Comparison of ENCODE assay signal across 1 cellular context in the genomic region with DNA sequence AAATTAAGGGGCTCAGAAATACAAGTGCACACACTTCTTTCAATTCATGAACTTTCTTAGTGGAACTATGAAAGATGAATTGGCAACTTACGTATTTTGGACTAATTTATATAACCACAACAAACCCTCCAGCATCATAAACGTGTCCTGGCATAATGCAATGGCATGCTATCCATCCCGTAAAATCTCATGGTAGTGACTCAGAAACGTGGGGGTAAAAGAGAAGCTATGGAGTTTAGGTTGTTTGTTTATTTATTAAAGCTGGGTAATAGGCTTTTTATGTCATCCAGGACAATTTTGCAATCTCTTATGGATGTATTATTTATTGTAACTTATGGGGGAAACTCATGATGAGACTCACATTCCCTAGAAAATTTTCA.
TF ChIP-seq lines count a peak whose summit lies in the region.

No MANE protein-coding gene starts in this region.

TF ChIP-seq in GM23338, 12 proteins besides CTCF, POLR2A, EP300 and RAD21 (continued from another document):
- TF ChIP-seq, protein P1, sequence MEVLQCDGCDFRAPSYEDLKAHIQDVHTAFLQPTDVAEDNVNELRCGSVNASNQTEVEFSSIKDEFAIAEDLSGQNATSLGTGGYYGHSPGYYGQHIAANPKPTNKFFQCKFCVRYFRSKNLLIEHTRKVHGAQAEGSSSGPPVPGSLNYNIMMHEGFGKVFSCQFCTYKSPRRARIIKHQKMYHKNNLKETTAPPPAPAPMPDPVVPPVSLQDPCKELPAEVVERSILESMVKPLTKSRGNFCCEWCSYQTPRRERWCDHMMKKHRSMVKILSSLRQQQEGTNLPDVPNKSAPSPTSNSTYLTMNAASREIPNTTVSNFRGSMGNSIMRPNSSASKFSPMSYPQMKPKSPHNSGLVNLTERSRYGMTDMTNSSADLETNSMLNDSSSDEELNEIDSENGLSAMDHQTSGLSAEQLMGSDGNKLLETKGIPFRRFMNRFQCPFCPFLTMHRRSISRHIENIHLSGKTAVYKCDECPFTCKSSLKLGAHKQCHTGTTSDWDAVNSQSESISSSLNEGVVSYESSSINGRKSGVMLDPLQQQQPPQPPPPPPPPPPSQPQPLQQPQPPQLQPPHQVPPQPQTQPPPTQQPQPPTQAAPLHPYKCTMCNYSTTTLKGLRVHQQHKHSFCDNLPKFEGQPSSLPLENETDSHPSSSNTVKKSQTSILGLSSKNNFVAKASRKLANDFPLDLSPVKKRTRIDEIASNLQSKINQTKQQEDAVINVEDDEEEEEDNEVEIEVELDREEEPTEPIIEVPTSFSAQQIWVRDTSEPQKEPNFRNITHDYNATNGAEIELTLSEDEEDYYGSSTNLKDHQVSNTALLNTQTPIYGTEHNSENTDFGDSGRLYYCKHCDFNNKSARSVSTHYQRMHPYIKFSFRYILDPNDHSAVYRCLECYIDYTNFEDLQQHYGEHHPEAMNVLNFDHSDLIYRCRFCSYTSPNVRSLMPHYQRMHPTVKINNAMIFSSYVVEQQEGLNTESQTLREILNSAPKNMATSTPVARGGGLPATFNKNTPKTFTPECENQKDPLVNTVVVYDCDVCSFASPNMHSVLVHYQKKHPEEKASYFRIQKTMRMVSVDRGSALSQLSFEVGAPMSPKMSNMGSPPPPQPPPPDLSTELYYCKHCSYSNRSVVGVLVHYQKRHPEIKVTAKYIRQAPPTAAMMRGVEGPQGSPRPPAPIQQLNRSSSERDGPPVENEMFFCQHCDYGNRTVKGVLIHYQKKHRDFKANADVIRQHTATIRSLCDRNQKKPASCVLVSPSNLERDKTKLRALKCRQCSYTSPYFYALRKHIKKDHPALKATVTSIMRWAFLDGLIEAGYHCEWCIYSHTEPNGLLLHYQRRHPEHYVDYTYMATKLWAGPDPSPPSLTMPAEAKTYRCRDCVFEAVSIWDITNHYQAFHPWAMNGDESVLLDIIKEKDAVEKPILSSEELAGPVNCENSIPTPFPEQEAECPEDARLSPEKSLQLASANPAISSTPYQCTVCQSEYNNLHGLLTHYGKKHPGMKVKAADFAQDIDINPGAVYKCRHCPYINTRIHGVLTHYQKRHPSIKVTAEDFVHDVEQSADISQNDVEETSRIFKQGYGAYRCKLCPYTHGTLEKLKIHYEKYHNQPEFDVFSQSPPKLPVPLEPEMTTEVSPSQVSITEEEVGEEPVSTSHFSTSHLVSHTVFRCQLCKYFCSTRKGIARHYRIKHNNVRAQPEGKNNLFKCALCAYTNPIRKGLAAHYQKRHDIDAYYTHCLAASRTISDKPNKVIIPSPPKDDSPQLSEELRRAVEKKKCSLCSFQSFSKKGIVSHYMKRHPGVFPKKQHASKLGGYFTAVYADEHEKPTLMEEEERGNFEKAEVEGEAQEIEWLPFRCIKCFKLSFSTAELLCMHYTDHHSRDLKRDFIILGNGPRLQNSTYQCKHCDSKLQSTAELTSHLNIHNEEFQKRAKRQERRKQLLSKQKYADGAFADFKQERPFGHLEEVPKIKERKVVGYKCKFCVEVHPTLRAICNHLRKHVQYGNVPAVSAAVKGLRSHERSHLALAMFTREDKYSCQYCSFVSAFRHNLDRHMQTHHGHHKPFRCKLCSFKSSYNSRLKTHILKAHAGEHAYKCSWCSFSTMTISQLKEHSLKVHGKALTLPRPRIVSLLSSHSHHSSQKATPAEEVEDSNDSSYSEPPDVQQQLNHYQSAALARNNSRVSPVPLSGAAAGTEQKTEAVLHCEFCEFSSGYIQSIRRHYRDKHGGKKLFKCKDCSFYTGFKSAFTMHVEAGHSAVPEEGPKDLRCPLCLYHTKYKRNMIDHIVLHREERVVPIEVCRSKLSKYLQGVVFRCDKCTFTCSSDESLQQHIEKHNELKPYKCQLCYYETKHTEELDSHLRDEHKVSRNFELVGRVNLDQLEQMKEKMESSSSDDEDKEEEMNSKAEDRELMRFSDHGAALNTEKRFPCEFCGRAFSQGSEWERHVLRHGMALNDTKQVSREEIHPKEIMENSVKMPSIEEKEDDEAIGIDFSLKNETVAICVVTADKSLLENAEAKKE (CRISPR knock-in tag; IDR thresholded peaks at IDR 0.05), result no peak
- TF ChIP-seq NANOG (IDR thresholded peaks at IDR 0.05; ENCODE audit: borderline replicate concordance) (no peak), ZNF114 (CRISPR knock-in tag; IDR thresholded peaks at IDR 0.05) (no peak), EZH2phosphoT487 (IDR thresholded peaks at IDR 0.05; ENCODE audit: unreplicated experiment) (no peak)
